ENCODE assay signal across 8 cellular contexts in genomic region chrX:33434256-33435092, GRCh38.
DNase-seq lines count a peak whose midpoint lies in the region; ATAC-seq and TF ChIP-seq lines count a peak whose summit lies in the region.

No MANE protein-coding gene starts in this region.

- H3K27me3 ChIP-seq in H7 (ENCODE audit: control insufficient read depth, insufficient read depth, low read length) (no peaks in the 10 kb centered on the region), esophagus squamous epithelium (no peaks in the 10 kb centered on the region)

- H3K36me3 Mint-ChIP-seq in activated CD8-positive, alpha-beta T cell treated with anti-CD3 and anti-CD28 coated beads for 36 hours (ENCODE audit: low read depth): no peaks in the 10 kb centered on the region
- no peaks in the 10 kb centered on the region for H3K36me3 Mint-ChIP-seq in nephron (ENCODE audit: low read depth)

- H3K9me3 ChIP-seq in esophagus squamous epithelium: no peaks in the 10 kb centered on the region

- 14 to 23% methylated on average over 9 to 11 of the region's 11 CpGs for WGBS in esophagus squamous epithelium, 2 donors

- H3K27me3 Mint-ChIP-seq in activated CD8-positive, alpha-beta T cell treated with anti-CD3 and anti-CD28 coated beads for 36 hours: no peaks in the 10 kb centered on the region
- no peaks in the 10 kb centered on the region for H3K27me3 Mint-ChIP-seq in nephron (ENCODE audit: low read depth)

- H3K9me3 Mint-ChIP-seq in activated CD8-positive, alpha-beta T cell treated with anti-CD3 and anti-CD28 coated beads for 36 hours: no peaks in the 10 kb centered on the region
- H3K9me3 Mint-ChIP-seq in nephron: no peaks in the 10 kb centered on the region

- peak; percentile 0 for DNase-seq in EL
- DNase-seq in H7: peak; percentile 43
- peak; percentile 30 for DNase-seq in NCI-H2171 treated with DMSO at 0.1 percent for 48 hours (lab: John Stamatoyannopoulos, UW)
- DNase-seq in activated CD8-positive, alpha-beta T cell treated with anti-CD3 and anti-CD28 coated beads for 36 hours: peak; percentile 53
- DNase-seq in esophagus squamous epithelium (lab: John Stamatoyannopoulos, UW): no peak
- DNase-seq in ureter (ENCODE audit: low spot score): peak; percentile 55

- intact Hi-C loops in activated CD8-positive, alpha-beta T cell treated with anti-CD3 and anti-CD28 coated beads for 36 hours (cut with micrococcal nuclease): no loop called here
- intact Hi-C loops in esophagus squamous epithelium (cut with DNase I): loop anchor here (10.0 kb wide), 1 partner anchor 870 kb away; no protein-coding TSS in a partner anchor

- H3K4me1 ChIP-seq in esophagus squamous epithelium: no peaks in the 10 kb centered on the region

- H3K36me3 ChIP-seq in H7 (replicated peaks; ENCODE audit: control insufficient read depth, insufficient read depth, low read length): no peaks in the 10 kb centered on the region
- H3K36me3 ChIP-seq in esophagus squamous epithelium: no peaks in the 10 kb centered on the region

- H3K27ac ChIP-seq in esophagus squamous epithelium: no peak overlapping the region

- peak; percentile 30 for ATAC-seq in activated CD8-positive, alpha-beta T cell treated with anti-CD3 and anti-CD28 coated beads for 36 hours
- no peak for ATAC-seq in HG03196 (IDR thresholded peaks at IDR 0.05; ENCODE audit: unreplicated experiment)

- no peak overlapping the region for H3K27ac Mint-ChIP-seq in activated CD8-positive, alpha-beta T cell treated with anti-CD3 and anti-CD28 coated beads for 36 hours
- H3K27ac Mint-ChIP-seq in nephron: no peak overlapping the region

- H3K4me3 ChIP-seq in H7 (ENCODE audit: insufficient read depth, low read depth, low read length): no peak overlapping the region
- H3K4me3 ChIP-seq in esophagus squamous epithelium: no peak overlapping the region

- no peak overlapping the region for H3K4me3 Mint-ChIP-seq in activated CD8-positive, alpha-beta T cell treated with anti-CD3 and anti-CD28 coated beads for 36 hours
- H3K4me3 Mint-ChIP-seq in nephron: no peak overlapping the region

- no peaks in the 10 kb centered on the region for H3K4me1 Mint-ChIP-seq in activated CD8-positive, alpha-beta T cell treated with anti-CD3 and anti-CD28 coated beads for 36 hours (ENCODE audit: low read depth)
- no peaks in the 10 kb centered on the region for H3K4me1 Mint-ChIP-seq in nephron

- peak; percentile 40 for TF ChIP-seq CTCF in activated CD8-positive, alpha-beta T cell treated with anti-CD3 and anti-CD28 coated beads for 36 hours (IDR thresholded peaks at IDR 0.05)
- TF ChIP-seq CTCF in esophagus squamous epithelium (IDR thresholded peaks at IDR 0.05) (peak; percentile 40 to 84 (median 57)), nephron (IDR thresholded peaks at IDR 0.05; ENCODE audit: unreplicated experiment in 3 of 3) (peak; percentile 90 to 95 (median 92))

- no peak for TF ChIP-seq POLR2A in esophagus squamous epithelium (IDR thresholded peaks at IDR 0.05)

- POLR2A ChIA-PET in activated CD8-positive, alpha-beta T cell treated with anti-CD3 and anti-CD28 coated beads for 36 hours (lab: Charles Lee): no interaction called here

- CTCF ChIA-PET in activated CD8-positive, alpha-beta T cell treated with anti-CD3 and anti-CD28 coated beads for 36 hours (lab: Charles Lee): interaction anchor here (1.1 to 1.2 kb wide), 2 partner anchors 862 to 867 kb away, joined by 3 to 5 read pairs; no protein-coding TSS in a partner anchor

Comparison
In these comparisons a context has a peak if more than half of its experiments do, and no peak if none do; other contexts are left out.
1. CTCF ChIP-seq: peak in every context shown above with its lines; median percentile 92 in nephron; 57 in esophagus squamous epithelium; 40 in activated CD8-positive, alpha-beta T cell treated with anti-CD3 and anti-CD28 coated beads for 36 hours.